9 cellular contexts compared by ENCODE assay signal in genomic region chr3:116140100-116140689, GRCh38.
DNase-seq lines count a peak whose midpoint lies in the region; ATAC-seq, FAIRE-seq and TF ChIP-seq lines count a peak whose summit lies in the region.
"Had no signal": no experiment of that assay in that cellular context is flagged by ENCODE, and none has a peak within 500 bp of the region (broad histone marks: within the 10 kb centered on the region; RNA-seq: fewer than 3 reads in every experiment).

No MANE protein-coding gene starts in this region.

- no peaks in the 10 kb centered on the region for H3K9me2 ChIP-seq in PC-3 (replicated peaks; ENCODE audit: low read length)

- H3K9ac ChIP-seq in PC-3 (ENCODE audit: low read length) = no peak overlapping the region
- H3K9ac ChIP-seq: BLaER1 had no signal

- H2AFZ ChIP-seq in PC-3 (ENCODE audit: low read length) = no peak overlapping the region

- no peak overlapping the region for H3K27ac ChIP-seq in HL-60 (replicated peaks)
- H3K27ac ChIP-seq in PC-3 (ENCODE audit: low read length) = no peak overlapping the region
- no peak overlapping the region for H3K27ac ChIP-seq in esophagus squamous epithelium
- H3K27ac ChIP-seq in small intestine (ENCODE audit: low read depth in 1 of 2, low read length in 1 of 2) = no peak overlapping the region
- H3K27ac ChIP-seq: BLaER1 had no signal

- H3K4me1 ChIP-seq in PC-3 (ENCODE audit: insufficient read depth, low read length) (no peaks in the 10 kb centered on the region), esophagus squamous epithelium (no peaks in the 10 kb centered on the region), small intestine (ENCODE audit: control insufficient read depth in 2 of 2, insufficient read depth in 1 of 2, low read depth in 1 of 2, low read length in 1 of 2) (no peaks in the 10 kb centered on the region)
- H3K4me1 ChIP-seq: BLaER1 had no signal

- no peaks in the 10 kb centered on the region for H3K79me2 ChIP-seq in PC-3 (ENCODE audit: low read length)

- 21 to 28% methylated on average over 5 of the region's 5 CpGs for WGBS in esophagus squamous epithelium, 2 donors
- WGBS in small intestine, 3 donors = 25 to 31% (median 27%) methylated on average over 5 of the region's 5 CpGs

- no peaks in the 10 kb centered on the region for H3K4me1 Mint-ChIP-seq in effector memory CD8-positive, alpha-beta T cell (ENCODE audit: low read depth in 2 of 2)

- ATAC-seq in PC-3 (no peak), omental fat pad (ENCODE audit: low FRiP score) (no peak)
- ATAC-seq in effector memory CD8-positive, alpha-beta T cell (replicated peaks) = no peak

- H3K4me2 ChIP-seq in PC-3 (ENCODE audit: low read length) = no peak overlapping the region
- H3K4me2 ChIP-seq: BLaER1 had no signal

- no TSS peak for BruUV-seq in PC-3 (replicated peaks; lab: Mats Ljungman, UMichigan)

- H3K4me3 ChIP-seq in HL-60 (replicated peaks; ENCODE audit: insufficient read depth, low read length) = no peak overlapping the region
- no peak overlapping the region for H3K4me3 ChIP-seq in PC-3 (ENCODE audit: low read length)
- no peak overlapping the region for H3K4me3 ChIP-seq in esophagus squamous epithelium
- no peak overlapping the region for H3K4me3 ChIP-seq in small intestine (ENCODE audit: low read depth in 1 of 2, low read length in 2 of 2)
- H3K4me3 ChIP-seq: BLaER1 had no signal

- H3K4me3 Mint-ChIP-seq in effector memory CD8-positive, alpha-beta T cell = no peak overlapping the region

- no peaks in the 10 kb centered on the region for H3K27me3 Mint-ChIP-seq in effector memory CD8-positive, alpha-beta T cell

- H4K20me1 ChIP-seq in PC-3 (ENCODE audit: low read length) = no peaks in the 10 kb centered on the region
- H4K20me1 ChIP-seq: BLaER1 had no signal

- intact Hi-C loops in PC-3 (cut with micrococcal nuclease) (loop anchor here (1.0 kb wide), 1 partner anchor 618 kb away; no protein-coding TSS in a partner anchor), esophagus squamous epithelium (cut with DNase I) (no loop called here)

- H3K9me3 ChIP-seq in PC-3 (ENCODE audit: low read length) (no peaks in the 10 kb centered on the region), esophagus squamous epithelium (no peaks in the 10 kb centered on the region), small intestine (ENCODE audit: control insufficient read depth, low read depth) (no peaks in the 10 kb centered on the region)

- DNase-seq in NCI-H2029 (lab: John Stamatoyannopoulos, UW) (peak; percentile 4), NCI-H2029 treated with DMSO at 0.1 percent for 48 hours (lab: John Stamatoyannopoulos, UW) (no peak), HL-60 (ENCODE audit: low read depth in 1 of 2, low spot score in 1 of 2) (peak in 1 of 2 experiments; percentile 2), PC-3 (peak; percentile 74), esophagus squamous epithelium (lab: John Stamatoyannopoulos, UW) (no peak), small intestine (peak; percentile 7), omental fat pad (ENCODE audit: low spot score) (no peak)
- DNase-seq in effector memory CD8-positive, alpha-beta T cell = no peak

- no peaks in the 10 kb centered on the region for H3K36me3 Mint-ChIP-seq in effector memory CD8-positive, alpha-beta T cell (ENCODE audit: insufficient read depth)

- CTCF ChIA-PET in PC-3 (lab: Charles Lee) = no interaction called here

- no peak for TF ChIP-seq POLR2A in esophagus squamous epithelium (IDR thresholded peaks at IDR 0.05)

- FAIRE-seq in small intestine (lab: Jason Lieb, UNC) = peak; percentile 53

- no peaks in the 10 kb centered on the region for H3K36me3 ChIP-seq in PC-3 (ENCODE audit: low read depth, low read length)
- no peaks in the 10 kb centered on the region for H3K36me3 ChIP-seq in esophagus squamous epithelium
- H3K36me3 ChIP-seq in small intestine (ENCODE audit: control insufficient read depth in 2 of 2, insufficient read depth in 2 of 2, low read length in 2 of 2) = no peaks in the 10 kb centered on the region
- H3K36me3 ChIP-seq: BLaER1 had no signal

- peaks cover 0 to 2% of the 10 kb centered on the region in 2 donors for H3K9me3 Mint-ChIP-seq in effector memory CD8-positive, alpha-beta T cell

- peak; percentile 52 for TF ChIP-seq CTCF in HL-60 (IDR thresholded peaks at IDR 0.05; ENCODE audit: insufficient read depth, low read length)
- TF ChIP-seq CTCF in PC-3 (conservative IDR thresholded peaks at IDR 0.05; ENCODE audit: low read depth, low read length) = peak; percentile 88
- TF ChIP-seq CTCF in esophagus squamous epithelium (IDR thresholded peaks at IDR 0.05) = peak; percentile 29 to 81 (median 62)
- peak in 1 of 3 donors; percentile 70 for TF ChIP-seq CTCF in omental fat pad (IDR thresholded peaks at IDR 0.05)

- POLR2A ChIA-PET in PC-3 (lab: Charles Lee; ENCODE audit: unreplicated experiment) = no interaction called here

- H3F3A ChIP-seq in PC-3 (ENCODE audit: low read length, unreplicated experiment) = no peaks in the 10 kb centered on the region

- H3K27me3 ChIP-seq in HL-60 (ENCODE audit: insufficient read depth, poor library complexity, severe bottlenecking) (no peaks in the 10 kb centered on the region), PC-3 (ENCODE audit: low read length) (no peaks in the 10 kb centered on the region), esophagus squamous epithelium (no peaks in the 10 kb centered on the region), small intestine (ENCODE audit: control insufficient read depth in 2 of 2, insufficient read depth in 2 of 2, low read length in 2 of 2) (no peaks in the 10 kb centered on the region)
- H3K27me3 ChIP-seq: BLaER1 had no signal

- no peak overlapping the region for H3K27ac Mint-ChIP-seq in effector memory CD8-positive, alpha-beta T cell

Comparison
In these comparisons a context has a peak if more than half of its experiments do, and no peak if none do; other contexts are left out.
1. DNase-seq: peak in NCI-H2029 (single experiment), PC-3 (single experiment) and small intestine (single experiment); none in NCI-H2029 treated with DMSO at 0.1 percent for 48 hours (single experiment), esophagus squamous epithelium (single experiment), effector memory CD8-positive, alpha-beta T cell (0 of 3) and omental fat pad (single experiment).